In genomic region chr11:12531681-12532080, GRCh38 we compare ENCODE assay signal across 26 cellular contexts.
DNase-seq lines count a peak whose midpoint lies in the region; TF ChIP-seq lines count a peak whose summit lies in the region.
"Had no signal": no experiment of that assay in that cellular context is flagged by ENCODE, and none has a peak within 500 bp of the region (broad histone marks: within the 10 kb centered on the region; RNA-seq: fewer than 3 reads in every experiment).

No MANE protein-coding gene starts in this region.

- intact Hi-C loops in mammary epithelial cell (cut with micrococcal nuclease) (no loop called here), MCF 10A (cut with micrococcal nuclease) (no loop called here), sigmoid colon (cut with DNase I) (loop anchor here (10.0 kb wide), 1 partner anchor 353 kb away; no protein-coding TSS in a partner anchor)

- no peaks in the 10 kb centered on the region for H3K27me3 Mint-ChIP-seq in MCF 10A (ENCODE audit: insufficient read depth, unreplicated experiment)
- no peaks in the 10 kb centered on the region for H3K27me3 Mint-ChIP-seq in activated naive CD8-positive, alpha-beta T cell treated with anti-CD3 and anti-CD28 coated beads for 36 hours
- H3K27me3 Mint-ChIP-seq: B cell had no signal

- WGBS in mammary epithelial cell (ENCODE audit: low coverage, missing lambda C conversion rate) = 37% methylated on average over 3 of the region's 3 CpGs
- WGBS in sigmoid colon, 2 donors = 94 to 95% methylated on average over 3 of the region's 3 CpGs

- TF ChIP-seq CTCF in mammary epithelial cell (conservative IDR thresholded peaks at IDR 0.05 in 1 of 2, IDR thresholded peaks at IDR 0.05 in 1 of 2; ENCODE audit: extremely low read depth in 1 of 2, insufficient read depth in 1 of 2, low read depth in 1 of 2, low read length in 2 of 2) = no peak
- TF ChIP-seq CTCF in MCF 10A (IDR thresholded peaks at IDR 0.05; ENCODE audit: unreplicated experiment) = no peak
- no peak for TF ChIP-seq CTCF in fibroblast of mammary gland (conservative IDR thresholded peaks at IDR 0.05; ENCODE audit: control insufficient read depth, insufficient read depth, low read depth, low read length)
- no peak for TF ChIP-seq CTCF in sigmoid colon (IDR thresholded peaks at IDR 0.05)

- no peaks in the 10 kb centered on the region for H3K9me3 Mint-ChIP-seq in MCF 10A (ENCODE audit: unreplicated experiment)
- no peaks in the 10 kb centered on the region for H3K9me3 Mint-ChIP-seq in activated naive CD8-positive, alpha-beta T cell treated with anti-CD3 and anti-CD28 coated beads for 36 hours
- H3K9me3 Mint-ChIP-seq: CD8-positive, alpha-beta memory T cell had no signal

- DNase-seq in mammary epithelial cell = peak; percentile 74
- no peak for DNase-seq in MCF 10A (ENCODE audit: unreplicated experiment)
- DNase-seq in fibroblast of mammary gland (ENCODE audit: low read depth) = peak; percentile 71
- DNase-seq in sigmoid colon = peak; percentile 3
- no peak for DNase-seq in NCI-H1417 (lab: John Stamatoyannopoulos, UW)
- DNase-seq in activated naive CD8-positive, alpha-beta T cell treated with anti-CD3 and anti-CD28 coated beads for 36 hours = no peak
- DNase-seq in NCI-H187 treated with DMSO at 0.1 percent for 48 hours (lab: John Stamatoyannopoulos, UW) = no peak
- no peak for DNase-seq in activated CD8-positive, alpha-beta memory T cell treated with anti-CD3 and anti-CD28 coated beads for 24 hours
- DNase-seq: CD8-positive, alpha-beta memory T cell; DMS 273 treated with DMSO at 0.1 percent for 48 hours; DMS79; EL; GF-D8; HCEC 1CT; Karpas-422; NCI-H1092 treated with DMSO at 0.1 percent for 48 hours; NCI-H1436 treated with DMSO at 0.1 percent for 48 hours; NCI-H1930; NCI-H446; NCI-H524 treated with DMSO at 0.1 percent for 48 hours; NCI-H774; SJCRH30 had no signal

- no peak overlapping the region for H2AFZ ChIP-seq in mammary epithelial cell (ENCODE audit: low read depth, low read length)

- POLR2A ChIA-PET in MCF 10A (lab: Yijun Ruan, JAX) = interaction anchor here (1.4 kb wide), 1 partner anchor 238 kb away, joined by 3 read pairs; no protein-coding TSS in a partner anchor

- no peak for TF ChIP-seq EP300 in sigmoid colon (IDR thresholded peaks at IDR 0.05)

- H3K4me1 Mint-ChIP-seq in MCF 10A (ENCODE audit: insufficient read depth, unreplicated experiment) = peaks cover 29% of the 10 kb centered on the region
- H3K4me1 Mint-ChIP-seq in activated naive CD8-positive, alpha-beta T cell treated with anti-CD3 and anti-CD28 coated beads for 36 hours = no peaks in the 10 kb centered on the region
- H3K4me1 Mint-ChIP-seq: B cell; CD8-positive, alpha-beta memory T cell had no signal

- no peak overlapping the region for H3K9ac ChIP-seq in mammary epithelial cell (ENCODE audit: insufficient read depth, low read length)

- H3K36me3 ChIP-seq in mammary epithelial cell (ENCODE audit: insufficient read depth, low read length) (peaks cover 3% of the 10 kb centered on the region), sigmoid colon (peaks cover 15 to 51% (median 30%) of the 10 kb centered on the region in 4 donors)

- H3K4me3 Mint-ChIP-seq in MCF 10A (ENCODE audit: unreplicated experiment) = no peak overlapping the region
- H3K4me3 Mint-ChIP-seq in activated naive CD8-positive, alpha-beta T cell treated with anti-CD3 and anti-CD28 coated beads for 36 hours = no peak overlapping the region
- H3K4me3 Mint-ChIP-seq: B cell; CD8-positive, alpha-beta memory T cell had no signal

- no peak overlapping the region for H3K4me3 ChIP-seq in mammary epithelial cell (replicated peaks in 1 of 3; ENCODE audit: insufficient read depth in 1 of 3, low read depth in 2 of 3, low read length in 3 of 3)
- no peak overlapping the region for H3K4me3 ChIP-seq in fibroblast of mammary gland (ENCODE audit: control insufficient read depth, low read depth, low read length)
- H3K4me3 ChIP-seq in sigmoid colon = no peak overlapping the region
- H3K4me3 ChIP-seq: SJCRH30 had no signal

- H3K9me3 ChIP-seq in mammary epithelial cell (replicated peaks; ENCODE audit: insufficient read depth, low read length) = no peaks in the 10 kb centered on the region
- H3K9me3 ChIP-seq in sigmoid colon = no peaks in the 10 kb centered on the region
- H3K9me3 ChIP-seq: SJCRH30 had no signal

- dilution Hi-C loops in mammary epithelial cell (cut with HindIII; ENCODE audit: low sequenced_read_pairs) = no loop called here

- BruUV-seq in mammary epithelial cell (replicated peaks; lab: Mats Ljungman, UMichigan) (no TSS peak), MCF 10A (replicated peaks; lab: Mats Ljungman, UMichigan) (no TSS peak)

- in situ Hi-C loops in mammary epithelial cell (cut with MboI; ENCODE audit: low sequenced_read_pairs in 2 of 2) = no loop called here

- CTCF ChIA-PET in mammary epithelial cell (lab: Charles Lee; ENCODE audit: low non-redundant PET) (no interaction called here), MCF 10A (lab: Yijun Ruan, JAX) (interaction anchor here (0.6 to 0.9 kb wide), 2 partner anchors 9 to 435 kb away, joined by 3 to 7 read pairs; no protein-coding TSS in a partner anchor)

- H3K27ac Mint-ChIP-seq in MCF 10A (ENCODE audit: low read depth, unreplicated experiment) = no peak overlapping the region
- H3K27ac Mint-ChIP-seq in activated naive CD8-positive, alpha-beta T cell treated with anti-CD3 and anti-CD28 coated beads for 36 hours = no peak overlapping the region
- H3K27ac Mint-ChIP-seq: B cell; CD8-positive, alpha-beta memory T cell had no signal

- H3K36me3 Mint-ChIP-seq in MCF 10A (ENCODE audit: insufficient read depth, unreplicated experiment) = peaks cover 4% of the 10 kb centered on the region
- H3K36me3 Mint-ChIP-seq in activated naive CD8-positive, alpha-beta T cell treated with anti-CD3 and anti-CD28 coated beads for 36 hours = no peaks in the 10 kb centered on the region
- H3K36me3 Mint-ChIP-seq: CD8-positive, alpha-beta memory T cell had no signal

- H3K4me1 ChIP-seq in mammary epithelial cell (ENCODE audit: insufficient read depth, low read length) (peaks cover 31% of the 10 kb centered on the region), sigmoid colon (peaks cover 0 to 19% (median 1%) of the 10 kb centered on the region in 4 donors)
- H3K4me1 ChIP-seq: SJCRH30 had no signal

- H3K27ac ChIP-seq in mammary epithelial cell (ENCODE audit: insufficient read depth, low read depth, low read length) (no peak overlapping the region), sigmoid colon (peak overlapping the region in 1 of 4 donors; percentile 45)
- H3K27ac ChIP-seq: 22Rv1, C4-2B, HL-60, SJCRH30 had no signal

- H3K4me2 ChIP-seq in mammary epithelial cell (ENCODE audit: insufficient read depth, low read depth, low read length) = no peak overlapping the region

- no peaks in the 10 kb centered on the region for H3K79me2 ChIP-seq in mammary epithelial cell (ENCODE audit: insufficient read depth, low read length)

- no peak for TF ChIP-seq POLR2A in sigmoid colon (IDR thresholded peaks at IDR 0.05)

- no peaks in the 10 kb centered on the region for H4K20me1 ChIP-seq in mammary epithelial cell (ENCODE audit: insufficient read depth, low read length)

- no peaks in the 10 kb centered on the region for H3K27me3 ChIP-seq in mammary epithelial cell (ENCODE audit: insufficient read depth, low read length)
- no peaks in the 10 kb centered on the region for H3K27me3 ChIP-seq in sigmoid colon
- H3K27me3 ChIP-seq: SJCRH30 had no signal

Comparison
In these comparisons a context has a peak if more than half of its experiments do, and no peak if none do; other contexts are left out.
1. DNase-seq: peak in mammary epithelial cell (single experiment), fibroblast of mammary gland (single experiment) and sigmoid colon (single experiment); none in MCF 10A (single experiment), NCI-H1417 (0 of 3), activated naive CD8-positive, alpha-beta T cell treated with anti-CD3 and anti-CD28 coated beads for 36 hours (single experiment), NCI-H187 treated with DMSO at 0.1 percent for 48 hours (single experiment) and activated CD8-positive, alpha-beta memory T cell treated with anti-CD3 and anti-CD28 coated beads for 24 hours (single experiment).